33 cellular contexts compared by ENCODE assay signal in genomic region chr13:75088915-75089314, GRCh38.
"Had no signal": no experiment of that assay in that cellular context is flagged by ENCODE, and none has a peak within 500 bp of the region (broad histone marks: within the 10 kb centered on the region; RNA-seq: fewer than 3 reads in every experiment).

No MANE protein-coding gene starts in this region.

- H3K9me3 ChIP-seq: MG63 had no signal

- H3K27me3 ChIP-seq: MG63 had no signal

- DNase-seq: Karpas-422, Kasumi-1, MG63, MM.1S, MV-4-11, NCI-H1048, NCI-H1092, NCI-H1092 treated with DMSO at 0.1 percent for 48 hours, NCI-H1105, NCI-H1105 treated with DMSO at 0.1 percent for 48 hours, NCI-H1417 treated with DMSO at 0.1 percent for 48 hours, NCI-H1436, NCI-H1436 treated with DMSO at 0.1 percent for 48 hours, NCI-H146, NCI-H1694, NCI-H1694 treated with DMSO at 0.1 percent for 48 hours, NCI-H187, NCI-H187 treated with DMSO at 0.1 percent for 48 hours, NCI-H1930, NCI-H2029, NCI-H2029 treated with DMSO at 0.1 percent for 48 hours, NCI-H2081, NCI-H2081 treated with DMSO at 0.1 percent for 48 hours, NCI-H2107, NCI-H2171, NCI-H2171 treated with DMSO at 0.1 percent for 48 hours, NCI-H2227 treated with DMSO at 0.1 percent for 48 hours, NCI-H345, NCI-H446, NCI-H446 treated with DMSO at 0.1 percent for 48 hours, NCI-H510A, NCI-H510A treated with DMSO at 0.1 percent for 48 hours, NCI-H524 had no signal

- H3K4me3 ChIP-seq: MG63 had no signal

- H3K36me3 ChIP-seq: MG63 had no signal
